Comparison of ENCODE assay signal across 8 cellular contexts in genomic region chr12:12726543-12727093, GRCh38. TPM values are rescaled to one million over a fixed set of nuclear protein-coding genes. Genes with fewer than 3 reads are reported as not detected.
DNase-seq lines count a peak whose midpoint lies in the region; ATAC-seq and TF ChIP-seq lines count a peak whose summit lies in the region.

No MANE protein-coding gene starts in this region.

- TF ChIP-seq POLR2A in testis (IDR thresholded peaks at IDR 0.05): no peak

- peak overlapping the region; percentile 94 for H3K27ac ChIP-seq in Karpas-422 (ENCODE audit: low read length)
- peak overlapping the region; percentile 95 to 100 for H3K27ac ChIP-seq in testis

- no peak for ATAC-seq in HG02678 (IDR thresholded peaks at IDR 0.05; ENCODE audit: unreplicated experiment)

- DNase-seq in EL (peak; percentile 92), Karpas-422 (peak; percentile 71), amniotic stem cell (lab: John Stamatoyannopoulos, UW) (peak; percentile 72), kidney tubule cell (ENCODE audit: low spot score) (peak; percentile 62), testis (no peak), putamen (ENCODE audit: low spot score) (no peak), NCI-H2171 (lab: John Stamatoyannopoulos, UW) (no peak)

- H3K27me3 ChIP-seq in Karpas-422 (ENCODE audit: low read length) (no peaks in the 10 kb centered on the region), testis (no peaks in the 10 kb centered on the region)

- H3K9me2 ChIP-seq in Karpas-422 (replicated peaks; ENCODE audit: insufficient read depth, low read length): no peaks in the 10 kb centered on the region

- H4K20me1 ChIP-seq in Karpas-422 (ENCODE audit: insufficient read depth, low read depth, low read length): no peaks in the 10 kb centered on the region

- no peak for TF ChIP-seq CTCF in testis (IDR thresholded peaks at IDR 0.05)

- intact Hi-C loops in testis (cut with DNase I; ENCODE audit: low total_unique reads): no loop called here

- H3K4me1 ChIP-seq in Karpas-422 (ENCODE audit: low read length) (peaks cover 28% of the 10 kb centered on the region), testis (peaks cover 11% of the 10 kb centered on the region)

- peak overlapping the region; percentile 89 for H3K4me2 ChIP-seq in Karpas-422 (ENCODE audit: low read depth, low read length, poor library complexity, severe bottlenecking)

- H2AFZ ChIP-seq in Karpas-422 (ENCODE audit: low read length): no peak overlapping the region

- H3K36me3 ChIP-seq in Karpas-422 (ENCODE audit: insufficient read depth, low read length) (no peaks in the 10 kb centered on the region), testis (ENCODE audit: low read depth, missing control alignments) (no peaks in the 10 kb centered on the region)

- no peaks in the 10 kb centered on the region for H3K9me3 ChIP-seq in Karpas-422 (ENCODE audit: low read length)
- H3K9me3 ChIP-seq in testis: no peaks in the 10 kb centered on the region

- WGBS in testis, 2 donors: 23 to 32% methylated on average over 6 of the region's 6 CpGs

- H3K9ac ChIP-seq in Karpas-422 (ENCODE audit: low read length): peak overlapping the region; percentile 90

- peaks cover 29% of the 10 kb centered on the region for H3K79me2 ChIP-seq in Karpas-422 (ENCODE audit: low read length)

- peak overlapping the region; percentile 80 for H3K4me3 ChIP-seq in Karpas-422 (ENCODE audit: low read length)
- H3K4me3 ChIP-seq in testis: peak overlapping the region in 1 of 2 donors; percentile 84

RNA-seq across cellular contexts. Expression of gene CDKN1B, which starts 9.4 kb away (rescaled TPM):
- total RNA-seq in Karpas-422 (2014; rRNA removed; shearing (Covaris generic); ENCODE audit: low replicate concordance): 32.8 and 50.9 TPM in 2 replicates
- 10 to 100 TPM; 76.1 to 98.9 TPM for total RNA-seq in testis
- 59.2 TPM for polyA plus RNA-seq in testis (ENCODE audit: insufficient read depth, low read depth, low replicate concordance)

RNA-seq across cellular contexts. Expression of gene GPR19, which starts 30.6 kb away (rescaled TPM):
- 0.22 TPM in 1 of 2 replicates, not detected in the other for total RNA-seq in Karpas-422 (2014; rRNA removed; shearing (Covaris generic); ENCODE audit: low replicate concordance)
- total RNA-seq in testis: 1 to 10 TPM; 2.1 to 2.9 TPM
- polyA plus RNA-seq in testis (ENCODE audit: insufficient read depth, low read depth, low replicate concordance): 4.1 TPM

RNA-seq across cellular contexts. Expression of gene APOLD1, which starts 58.8 kb away (rescaled TPM):
- 1.4 and 1.5 TPM in 2 replicates for total RNA-seq in Karpas-422 (2014; rRNA removed; shearing (Covaris generic); ENCODE audit: low replicate concordance)
- 1 to 10 TPM; 9.2 to 9.7 TPM for total RNA-seq in testis
- 8.2 TPM for polyA plus RNA-seq in testis (ENCODE audit: insufficient read depth, low read depth, low replicate concordance)

Comparison
In these comparisons a context has a peak if more than half of its experiments do, and no peak if none do; other contexts are left out.
1. DNase-seq: peak in EL (single experiment), Karpas-422 (single experiment), amniotic stem cell (single experiment) and kidney tubule cell (single experiment); none in testis (single experiment), putamen (single experiment) and NCI-H2171 (single experiment).